Comparison of ENCODE assay signal across 9 cellular contexts in the genomic region with DNA sequence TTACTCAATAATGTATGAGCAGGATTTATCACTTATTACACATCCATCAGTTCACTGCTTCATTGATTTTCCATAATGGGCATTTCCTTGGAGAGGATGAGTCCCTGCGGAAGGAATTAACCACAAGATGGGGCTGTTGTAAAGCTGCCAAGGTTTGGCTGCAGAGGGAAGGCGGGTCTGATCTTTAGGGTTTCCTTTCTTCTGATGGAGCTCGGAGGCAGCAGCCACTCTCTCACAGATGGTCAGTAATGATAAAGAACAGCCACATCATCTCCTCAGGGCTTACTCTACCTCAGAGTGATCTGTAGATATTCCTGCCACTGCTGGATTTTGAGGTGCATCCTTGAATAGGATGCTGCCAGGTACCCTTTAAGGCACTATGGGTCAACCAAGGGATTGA.
A peak's percentile ranks its signal among the peaks of the same experiment; 100 is the strongest.
DNase-seq lines count a peak whose midpoint lies in the region; TF ChIP-seq lines count a peak whose summit lies in the region.
"Had no signal": no experiment of that assay in that cellular context is flagged by ENCODE, and none has a peak within 500 bp of the region (broad histone marks: within the 10 kb centered on the region; RNA-seq: fewer than 3 reads in every experiment).

No MANE protein-coding gene starts in this region.

- H3K36me3 ChIP-seq in SK-N-SH (replicated peaks in 1 of 2; ENCODE audit: control insufficient read depth in 1 of 2, insufficient read depth in 2 of 2, low read length in 1 of 2) (peaks cover 8 to 35% of the 10 kb centered on the region in 2 experiments), hepatocyte (replicated peaks; ENCODE audit: insufficient read depth, low read depth) (no peaks in the 10 kb centered on the region)

- H3K4me2 ChIP-seq in SK-N-SH (peak overlapping the region; percentile 60; the same call in 1 of the 2 replicates), hepatocyte (no peak overlapping the region)

- H3K9ac ChIP-seq in SK-N-SH = no peak overlapping the region

- POLR2A ChIA-PET in SK-N-SH (lab: Yijun Ruan, JAX) = interaction anchor here (1.1 kb wide), 1 partner anchor 115 kb away, joined by 3 read pairs; no protein-coding TSS in a partner anchor

- H3K9me2 ChIP-seq in SK-N-SH (no peaks in the 10 kb centered on the region), hepatocyte (replicated peaks; ENCODE audit: insufficient read depth) (no peaks in the 10 kb centered on the region)

- CTCF ChIA-PET in SK-N-SH (lab: Yijun Ruan, JAX) = interaction anchor here (0.5 to 3.6 kb wide), 28 partner anchors 14 to 1014 kb away, joined by 3 to 25 read pairs (median 4); a partner anchor contains a TSS

- no peaks in the 10 kb centered on the region for H4K20me1 ChIP-seq in SK-N-SH (ENCODE audit: insufficient read depth)
- H4K20me1 ChIP-seq in hepatocyte (ENCODE audit: insufficient read depth, poor library complexity, severe bottlenecking) = no peaks in the 10 kb centered on the region

- TF ChIP-seq EP300 in SK-N-SH (IDR thresholded peaks at IDR 0.05; ENCODE audit: borderline replicate concordance in 1 of 2, low read depth in 1 of 2, low read length in 1 of 2) = peak; percentile 39 to 65; a peak in 2 of 4 replicates

- WGBS in SK-N-SH (ENCODE audit: low lambda C conversion rate) = 3% methylated on average over 3 of the region's 3 CpGs
- 44% methylated on average over 3 of the region's 3 CpGs for WGBS in hepatocyte (ENCODE audit: low lambda C conversion rate, missing lambda C conversion rate)

- in situ Hi-C loops in Caki2 (cut with HindIII; ENCODE audit: low pct_unique_long_range_greater_than_20kb, low sequenced_read_pairs) = no loop called here

- H3K4me3 ChIP-seq in SK-N-SH (ENCODE audit: low read depth in 2 of 2, low read length in 1 of 2) = peak overlapping the region in 1 of 2 experiments; percentile 47; a peak in 1 of 4 replicates
- H3K4me3 ChIP-seq in hepatocyte = no peak overlapping the region
- H3K4me3 ChIP-seq: SJCRH30 had no signal

- H3K4me1 ChIP-seq in SK-N-SH (ENCODE audit: control insufficient read depth in 1 of 2, insufficient read depth in 2 of 2, low read depth in 1 of 2, low read length in 1 of 2) (peaks cover 20 to 46% of the 10 kb centered on the region in 2 experiments), hepatocyte (ENCODE audit: insufficient read depth) (no peaks in the 10 kb centered on the region)
- H3K4me1 ChIP-seq: SJCRH30 had no signal

- H3K27me3 ChIP-seq in SK-N-SH (ENCODE audit: insufficient read depth) (no peaks in the 10 kb centered on the region), hepatocyte (no peaks in the 10 kb centered on the region)
- H3K27me3 ChIP-seq: SJCRH30 had no signal

- H3K79me2 ChIP-seq in SK-N-SH (ENCODE audit: insufficient read depth) (no peaks in the 10 kb centered on the region), hepatocyte (no peaks in the 10 kb centered on the region)

- H3F3A ChIP-seq in SK-N-SH (replicated peaks; ENCODE audit: insufficient read depth) = peaks cover 16% of the 10 kb centered on the region

- peak; percentile 77 for TF ChIP-seq RAD21 in SK-N-SH (IDR thresholded peaks at IDR 0.05; ENCODE audit: low read length)

- H3K9me3 ChIP-seq in SK-N-SH = no peaks in the 10 kb centered on the region
- H3K9me3 ChIP-seq in hepatocyte (ENCODE audit: low read depth) = no peaks in the 10 kb centered on the region
- H3K9me3 ChIP-seq: SJCRH30 had no signal

- H2AFZ ChIP-seq in SK-N-SH (ENCODE audit: low read depth) (no peak overlapping the region), hepatocyte (no peak overlapping the region)

- TF ChIP-seq CTCF in SK-N-SH (IDR thresholded peaks at IDR 0.05) = peak; percentile 84
- peak; percentile 55 for TF ChIP-seq CTCF in hepatocyte (IDR thresholded peaks at IDR 0.05; ENCODE audit: poor library complexity)

- DNase-seq in Caki2 (ENCODE audit: low read depth) = peak; percentile 70
- peak; percentile 57 for DNase-seq in HT-29 (ENCODE audit: low spot score)
- DNase-seq in SK-N-SH = peak; percentile 79
- peak; percentile 64 for DNase-seq in hepatocyte (ENCODE audit: low spot score)
- no peak for DNase-seq in DMS153 treated with DMSO at 0.1 percent for 48 hours (lab: John Stamatoyannopoulos, UW; ENCODE audit: unreplicated experiment)
- no peak for DNase-seq in NK-92 (lab: John Stamatoyannopoulos, UW; ENCODE audit: unreplicated experiment)
- no peak for DNase-seq in ureter (ENCODE audit: low spot score)
- no peak for DNase-seq in activated CD8-positive, alpha-beta memory T cell treated with anti-CD3 and anti-CD28 coated beads for 24 hours

- H3K27ac ChIP-seq in SK-N-SH (ENCODE audit: low read depth in 2 of 2, low read length in 1 of 2) = peak overlapping the region in 1 of 2 experiments; percentile 29; a peak in 2 of 4 replicates
- H3K27ac ChIP-seq in hepatocyte = no peak overlapping the region
- H3K27ac ChIP-seq: SJCRH30 had no signal

TF ChIP-seq in SK-N-SH, 30 proteins besides CTCF, POLR2A, EP300 and RAD21 (continues in another document):
- no peak for TF ChIP-seq ELF1 (IDR thresholded peaks at IDR 0.05)
- TF ChIP-seq RXRA (IDR thresholded peaks at IDR 0.05; ENCODE audit: borderline replicate concordance, low read depth) = no peak
- TF ChIP-seq GABPA (IDR thresholded peaks at IDR 0.05; ENCODE audit: low read depth) = no peak
- no peak for TF ChIP-seq POLR2AphosphoS5 (IDR thresholded peaks at IDR 0.05; ENCODE audit: low read depth, low read length)
- TF ChIP-seq, protein P1, sequence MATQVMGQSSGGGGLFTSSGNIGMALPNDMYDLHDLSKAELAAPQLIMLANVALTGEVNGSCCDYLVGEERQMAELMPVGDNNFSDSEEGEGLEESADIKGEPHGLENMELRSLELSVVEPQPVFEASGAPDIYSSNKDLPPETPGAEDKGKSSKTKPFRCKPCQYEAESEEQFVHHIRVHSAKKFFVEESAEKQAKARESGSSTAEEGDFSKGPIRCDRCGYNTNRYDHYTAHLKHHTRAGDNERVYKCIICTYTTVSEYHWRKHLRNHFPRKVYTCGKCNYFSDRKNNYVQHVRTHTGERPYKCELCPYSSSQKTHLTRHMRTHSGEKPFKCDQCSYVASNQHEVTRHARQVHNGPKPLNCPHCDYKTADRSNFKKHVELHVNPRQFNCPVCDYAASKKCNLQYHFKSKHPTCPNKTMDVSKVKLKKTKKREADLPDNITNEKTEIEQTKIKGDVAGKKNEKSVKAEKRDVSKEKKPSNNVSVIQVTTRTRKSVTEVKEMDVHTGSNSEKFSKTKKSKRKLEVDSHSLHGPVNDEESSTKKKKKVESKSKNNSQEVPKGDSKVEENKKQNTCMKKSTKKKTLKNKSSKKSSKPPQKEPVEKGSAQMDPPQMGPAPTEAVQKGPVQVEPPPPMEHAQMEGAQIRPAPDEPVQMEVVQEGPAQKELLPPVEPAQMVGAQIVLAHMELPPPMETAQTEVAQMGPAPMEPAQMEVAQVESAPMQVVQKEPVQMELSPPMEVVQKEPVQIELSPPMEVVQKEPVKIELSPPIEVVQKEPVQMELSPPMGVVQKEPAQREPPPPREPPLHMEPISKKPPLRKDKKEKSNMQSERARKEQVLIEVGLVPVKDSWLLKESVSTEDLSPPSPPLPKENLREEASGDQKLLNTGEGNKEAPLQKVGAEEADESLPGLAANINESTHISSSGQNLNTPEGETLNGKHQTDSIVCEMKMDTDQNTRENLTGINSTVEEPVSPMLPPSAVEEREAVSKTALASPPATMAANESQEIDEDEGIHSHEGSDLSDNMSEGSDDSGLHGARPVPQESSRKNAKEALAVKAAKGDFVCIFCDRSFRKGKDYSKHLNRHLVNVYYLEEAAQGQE (IDR thresholded peaks at IDR 0.05; ENCODE audit: low read depth, low read length) = no peak
- no peak for TF ChIP-seq NRF1 (IDR thresholded peaks at IDR 0.05; ENCODE audit: low read depth, low read length)
- TF ChIP-seq JUND (IDR thresholded peaks at IDR 0.05) = peak; percentile 52
- peak; percentile 66 for TF ChIP-seq NFIC (IDR thresholded peaks at IDR 0.05; ENCODE audit: borderline replicate concordance)
- peak; percentile 66; the same call in 1 of the 2 replicates for TF ChIP-seq TEAD4 (IDR thresholded peaks at IDR 0.05; ENCODE audit: borderline replicate concordance, insufficient read depth)
- TF ChIP-seq, protein P2, sequence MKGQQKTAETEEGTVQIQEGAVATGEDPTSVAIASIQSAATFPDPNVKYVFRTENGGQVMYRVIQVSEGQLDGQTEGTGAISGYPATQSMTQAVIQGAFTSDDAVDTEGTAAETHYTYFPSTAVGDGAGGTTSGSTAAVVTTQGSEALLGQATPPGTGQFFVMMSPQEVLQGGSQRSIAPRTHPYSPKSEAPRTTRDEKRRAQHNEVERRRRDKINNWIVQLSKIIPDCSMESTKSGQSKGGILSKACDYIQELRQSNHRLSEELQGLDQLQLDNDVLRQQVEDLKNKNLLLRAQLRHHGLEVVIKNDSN (IDR thresholded peaks at IDR 0.05; ENCODE audit: borderline replicate concordance, low read depth) = no peak
- TF ChIP-seq, protein P3, sequence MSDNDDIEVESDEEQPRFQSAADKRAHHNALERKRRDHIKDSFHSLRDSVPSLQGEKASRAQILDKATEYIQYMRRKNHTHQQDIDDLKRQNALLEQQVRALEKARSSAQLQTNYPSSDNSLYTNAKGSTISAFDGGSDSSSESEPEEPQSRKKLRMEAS (IDR thresholded peaks at IDR 0.05; ENCODE audit: low read depth) = no peak
- TF ChIP-seq RFX5 (IDR thresholded peaks at IDR 0.05; ENCODE audit: low read length) = no peak
- TF ChIP-seq EZH2phosphoT487 (IDR thresholded peaks at IDR 0.05; ENCODE audit: borderline replicate concordance, low read depth) = no peak
- TF ChIP-seq SMC3 (IDR thresholded peaks at IDR 0.05; ENCODE audit: low read depth, low read length) = peak; percentile 59
- TF ChIP-seq MXI1 (IDR thresholded peaks at IDR 0.05; ENCODE audit: low read depth, low read length) = no peak
- TF ChIP-seq TAF1 (IDR thresholded peaks at IDR 0.05; ENCODE audit: borderline replicate concordance, low read depth, low read length) = no peak
- peak; percentile 49; the same call in 1 of the 2 replicates for TF ChIP-seq FOSL2 (IDR thresholded peaks at IDR 0.05; ENCODE audit: borderline replicate concordance, low read depth)
- TF ChIP-seq, protein P4, sequence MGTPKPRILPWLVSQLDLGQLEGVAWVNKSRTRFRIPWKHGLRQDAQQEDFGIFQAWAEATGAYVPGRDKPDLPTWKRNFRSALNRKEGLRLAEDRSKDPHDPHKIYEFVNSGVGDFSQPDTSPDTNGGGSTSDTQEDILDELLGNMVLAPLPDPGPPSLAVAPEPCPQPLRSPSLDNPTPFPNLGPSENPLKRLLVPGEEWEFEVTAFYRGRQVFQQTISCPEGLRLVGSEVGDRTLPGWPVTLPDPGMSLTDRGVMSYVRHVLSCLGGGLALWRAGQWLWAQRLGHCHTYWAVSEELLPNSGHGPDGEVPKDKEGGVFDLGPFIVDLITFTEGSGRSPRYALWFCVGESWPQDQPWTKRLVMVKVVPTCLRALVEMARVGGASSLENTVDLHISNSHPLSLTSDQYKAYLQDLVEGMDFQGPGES (IDR thresholded peaks at IDR 0.05; ENCODE audit: low read depth, low read length) = no peak
- TF ChIP-seq GATA2 (CRISPR knock-in tag; IDR thresholded peaks at IDR 0.05) = peak; percentile 78

Comparison
In these comparisons a context has a peak if more than half of its experiments do, and no peak if none do; other contexts are left out.
1. DNase-seq: peak in Caki2 (single experiment), HT-29 (single experiment), SK-N-SH (single experiment) and hepatocyte (single experiment); none in DMS153 treated with DMSO at 0.1 percent for 48 hours (single experiment), NK-92 (single experiment), ureter (single experiment) and activated CD8-positive, alpha-beta memory T cell treated with anti-CD3 and anti-CD28 coated beads for 24 hours (single experiment).